8 cellular contexts compared by ENCODE assay signal in genomic region chr13:93226623-93227279, GRCh38. TPM values are rescaled to one million over a fixed set of nuclear protein-coding genes. Genes with fewer than 3 reads are reported as not detected.
DNase-seq lines count a peak whose midpoint lies in the region; ATAC-seq, FAIRE-seq and TF ChIP-seq lines count a peak whose summit lies in the region.

TSS of gene GPC6 (plus strand) at chr13:93226807.

- intact Hi-C loops in breast epithelium (cut with DNase I; ENCODE audit: low total_unique reads) = no loop called here

- H3K36me3 ChIP-seq in breast epithelium (no peaks in the 10 kb centered on the region), keratinocyte (ENCODE audit: control insufficient read depth in 2 of 2, extremely low read depth in 1 of 2, insufficient read depth in 2 of 2, low read length in 2 of 2) (no peaks in the 10 kb centered on the region), subcutaneous abdominal adipose tissue (ENCODE audit: control insufficient read depth in 5 of 5, insufficient read depth in 5 of 5, low read length in 5 of 5) (no peaks in the 10 kb centered on the region)

- H3K4me3 ChIP-seq in breast epithelium (peak within 1 kb of the TSS; percentile 58 to 71 (median 66)), keratinocyte (ENCODE audit: control insufficient read depth in 2 of 3, extremely low read depth in 1 of 3, insufficient read depth in 2 of 3, low read depth in 1 of 3, low read length in 3 of 3) (peak within 1 kb of the TSS; percentile 56 to 84 (median 82)), subcutaneous abdominal adipose tissue (ENCODE audit: low read depth in 1 of 5, low read length in 5 of 5) (peak within 1 kb of the TSS; percentile 69 to 96 (median 81))

- no peaks in the 10 kb centered on the region for H3K79me2 ChIP-seq in keratinocyte (ENCODE audit: control insufficient read depth, insufficient read depth, low read length)

- ATAC-seq in HG03432 (IDR thresholded peaks at IDR 0.05; ENCODE audit: unreplicated experiment) = no peak

- no peak for TF ChIP-seq POLR2A in breast epithelium (IDR thresholded peaks at IDR 0.05)

- peak within 1 kb of the TSS; percentile 97 for H2AFZ ChIP-seq in keratinocyte (ENCODE audit: control insufficient read depth, low read length)

- H3K4me1 ChIP-seq in breast epithelium = no peaks in the 10 kb centered on the region
- peaks cover 7% of the 10 kb centered on the region for H3K4me1 ChIP-seq in keratinocyte (ENCODE audit: control insufficient read depth, extremely low read depth, insufficient read depth, low read length)
- H3K4me1 ChIP-seq in subcutaneous abdominal adipose tissue (ENCODE audit: control insufficient read depth in 5 of 5, insufficient read depth in 5 of 5, low read length in 5 of 5) = peaks cover 2 to 36% (median 18%) of the 10 kb centered on the region in 5 donors

- no peaks in the 10 kb centered on the region for H4K20me1 ChIP-seq in keratinocyte (ENCODE audit: control insufficient read depth, extremely low read depth, insufficient read depth, low read length)

- peaks cover 0 to 25% of the 10 kb centered on the region in 2 donors for H3K27me3 ChIP-seq in breast epithelium
- H3K27me3 ChIP-seq in keratinocyte (ENCODE audit: control insufficient read depth, extremely low read depth, insufficient read depth, low read length) = no peaks in the 10 kb centered on the region
- H3K27me3 ChIP-seq in subcutaneous abdominal adipose tissue (ENCODE audit: control insufficient read depth in 5 of 5, insufficient read depth in 4 of 5, low read length in 5 of 5) = peaks cover 0 to 4% (median 0%) of the 10 kb centered on the region in 5 donors

- DNase-seq in H4 (ENCODE audit: low spot score) (peak; percentile 87), NCI-H345 (lab: John Stamatoyannopoulos, UW) (peak; percentile 89), breast epithelium (ENCODE audit: low spot score in 2 of 2) (no peak), keratinocyte (ENCODE audit: low read depth, low spot score) (no peak), NOMO-1 treated with dmso at 0.1 percent for 144 hours (lab: John Stamatoyannopoulos, UW; ENCODE audit: unreplicated experiment) (no peak)
- no peak for DNase-seq in stimulated activated CD4-positive, alpha-beta T cell treated with anti-CD3 and anti-CD28 coated beads, Interleukin-4, amount 100 ng/mL, for 1 hour

- no peak for TF ChIP-seq CTCF in breast epithelium (IDR thresholded peaks at IDR 0.05)
- TF ChIP-seq CTCF in keratinocyte (optimal IDR thresholded peaks at IDR 0.05 in 1 of 3, IDR thresholded peaks at IDR 0.05 in 1 of 3, conservative IDR thresholded peaks at IDR 0.05 in 1 of 3; ENCODE audit: extremely low read depth in 1 of 3, insufficient read depth in 2 of 3, low read length in 3 of 3) = no peak

- H3K9me3 ChIP-seq in breast epithelium = no peaks in the 10 kb centered on the region
- no peaks in the 10 kb centered on the region for H3K9me3 ChIP-seq in keratinocyte (ENCODE audit: control insufficient read depth, low read depth, low read length)
- H3K9me3 ChIP-seq in subcutaneous abdominal adipose tissue (ENCODE audit: control insufficient read depth in 5 of 5, low read length in 5 of 5) = no peaks in the 10 kb centered on the region

- dilution Hi-C loops in keratinocyte (cut with MboI; ENCODE audit: extremely low pct_ligation_motif_present, low sequenced_read_pairs) = no loop called here

- no peaks in the 10 kb centered on the region for H3K9me1 ChIP-seq in keratinocyte (ENCODE audit: control insufficient read depth, extremely low read depth, insufficient read depth, low read length)

- H3K9ac ChIP-seq in keratinocyte (ENCODE audit: control insufficient read depth, extremely low read depth, insufficient read depth, low read length) = peak within 1 kb of the TSS; percentile 74
- H3K9ac ChIP-seq in subcutaneous abdominal adipose tissue (ENCODE audit: low read length in 5 of 5) = peak within 1 kb of the TSS in 4 of 5 donors; percentile 38 to 82 (median 70)

- peak; percentile 81 for FAIRE-seq in keratinocyte (lab: Jason Lieb, UNC)

- H3K4me2 ChIP-seq in keratinocyte (ENCODE audit: control insufficient read depth, extremely low read depth, insufficient read depth, low read depth, low read length) = peak within 1 kb of the TSS; percentile 92

- H3K27ac ChIP-seq in breast epithelium = peak within 1 kb of the TSS in 1 of 2 donors; percentile 72
- peak within 1 kb of the TSS; percentile 24 for H3K27ac ChIP-seq in keratinocyte (ENCODE audit: control insufficient read depth, insufficient read depth, low read length)
- peak within 1 kb of the TSS; percentile 96 for H3K27ac ChIP-seq in subcutaneous abdominal adipose tissue (ENCODE audit: low read depth, low read length)

RNA-seq across cellular contexts. Expression of gene GPC6, which starts in this region (rescaled TPM):
- total RNA-seq in H4 (2014; rRNA removed; shearing (Covaris generic)) = 9.9 and 10.8 TPM in 2 replicates
- total RNA-seq in breast epithelium = 10 to 100 TPM in 1 of 3 donors, 1 to 10 TPM in 2; 3.5 to 44.0 (median 4.9) TPM
- polyA plus RNA-seq in keratinocyte = 0.42 to 0.49 TPM (median 0.45 TPM) in 3 replicates
- polyA plus RNA-seq in keratinocyte (2011; ENCODE audit: low read depth) = 0.34 TPM
- 0.17 and 0.29 TPM in 2 replicates for polyA plus RNA-seq in keratinocyte (2011; cell fraction: cytosol; rRNA removed)
- 0.43 and 0.47 TPM in 2 replicates for polyA plus RNA-seq in keratinocyte (2011; cell fraction: nucleus; rRNA removed)
- 0.28 and 0.53 TPM in 2 replicates for polyA plus RNA-seq in keratinocyte (2012; ENCODE audit: low replicate concordance)
- polyA minus RNA-seq in keratinocyte = 0.39 to 2.5 TPM (median 1.1 TPM) in 3 replicates
- polyA minus RNA-seq in keratinocyte (2011; cell fraction: cytosol; rRNA and poly(A)+ RNA removed) = 0.38 TPM
- 0.95 and 2.9 TPM in 2 replicates for polyA minus RNA-seq in keratinocyte (2011; cell fraction: nucleus; rRNA and poly(A)+ RNA removed)

Comparison
In these comparisons a context has a peak if more than half of its experiments do, and no peak if none do; other contexts are left out.
1. DNase-seq: peak in H4 (single experiment) and NCI-H345 (single experiment); none in breast epithelium (0 of 2), keratinocyte (single experiment), stimulated activated CD4-positive, alpha-beta T cell treated with anti-CD3 and anti-CD28 coated beads, Interleukin-4, amount 100 ng/mL, for 1 hour (single experiment) and NOMO-1 treated with dmso at 0.1 percent for 144 hours (single experiment).
2. Peak in every context shown above with its lines, with median percentiles within 50 percentile points of each other: H3K4me3 ChIP-seq.